In genomic region chr17:38942641-38943040, GRCh38 we compare ENCODE assay signal across 1 cellular context.
TF ChIP-seq lines count a peak whose summit lies in the region.

No MANE protein-coding gene starts in this region.

TF ChIP-seq in GM12878, 131 proteins besides CTCF, POLR2A, EP300 and RAD21 (continued from another document):
- TF ChIP-seq ZBTB11 (CRISPR knock-in tag; IDR thresholded peaks at IDR 0.05) (no peak), ZBED1 (IDR thresholded peaks at IDR 0.05; ENCODE audit: borderline replicate concordance) (no peak), EGR1 (IDR thresholded peaks at IDR 0.05; ENCODE audit: borderline replicate concordance in 1 of 2, low read depth in 2 of 2, low read length in 2 of 2) (no peak), IRF5 (IDR thresholded peaks at IDR 0.05; ENCODE audit: borderline replicate concordance) (no peak)
TF ChIP-seq in GM12878: peak in this region for 0.
